ENCODE assay signal across 1 cellular context in genomic region chr16:76926042-76926441, GRCh38.
TF ChIP-seq lines count a peak whose summit lies in the region.

No MANE protein-coding gene starts in this region.

TF ChIP-seq in liver, 16 proteins besides CTCF, POLR2A, EP300 and RAD21 (continued from another document):
- TF ChIP-seq REST (IDR thresholded peaks at IDR 0.05) (no peak), HNF4A (conservative IDR thresholded peaks at IDR 0.05) (peak; percentile 85 to 89), RXRA (IDR thresholded peaks at IDR 0.05) (peak; percentile 38 to 44), EGR1 (IDR thresholded peaks at IDR 0.05; ENCODE audit: low read depth in 2 of 2) (no peak)
